8 cellular contexts compared by ENCODE assay signal in genomic region chr2:181904022-181904632, GRCh38.
DNase-seq lines count a peak whose midpoint lies in the region; ATAC-seq and TF ChIP-seq lines count a peak whose summit lies in the region.

No MANE protein-coding gene starts in this region.

- no peak overlapping the region for H2AFZ ChIP-seq in Loucy (ENCODE audit: low read length)

- no peaks in the 10 kb centered on the region for H3K9me3 ChIP-seq in Loucy (ENCODE audit: insufficient read depth, low read depth, low read length)

- H3K79me2 ChIP-seq in Loucy (ENCODE audit: insufficient read depth, low read length), result peaks cover 94% of the 10 kb centered on the region

- no peaks in the 10 kb centered on the region for H3K9me2 ChIP-seq in Loucy (replicated peaks; ENCODE audit: low read depth, low read length)

- no peak for DNase-seq in AG09319 (ENCODE audit: extremely low read depth, low read depth)
- DNase-seq in GM13977 (ENCODE audit: low spot score), result no peak
- DNase-seq in astrocyte of the hippocampus (ENCODE audit: low read depth, low spot score), result peak; percentile 70
- DNase-seq in left kidney (ENCODE audit: low read depth, low spot score), result peak; percentile 75
- DNase-seq in stimulated activated naive B cell treated with anti-CD40 and anti-IgM and Interleukin-4, amounts not matched to agents 10 μg/mL and 1 μg/mL and 100 μg/mL, for 72 hours, result no peak
- no peak for DNase-seq in hepatic stellate cell (ENCODE audit: low spot score)

- TF ChIP-seq CTCF in AG09319 (IDR thresholded peaks at IDR 0.05; ENCODE audit: low read depth, low read length) (peak; percentile 44), GM13977 (IDR thresholded peaks at IDR 0.05; ENCODE audit: extremely low read depth, insufficient read depth, missing control alignments) (peak; percentile 54), Loucy (conservative IDR thresholded peaks at IDR 0.05; ENCODE audit: low read length) (peak; percentile 87)

- in situ Hi-C loops in GM13977 (cut with MboI; ENCODE audit: low pct_unique_long_range_greater_than_20kb, low sequenced_read_pairs, unreplicated experiment), result loop anchor here (25.0 kb wide), 1 partner anchor 817 kb away; no protein-coding TSS in a partner anchor

- H3K4me1 ChIP-seq in Loucy (ENCODE audit: insufficient read depth, low read length, poor library complexity, severe bottlenecking), result peaks cover 58% of the 10 kb centered on the region

- H3K27ac Mint-ChIP-seq in stimulated activated naive B cell treated with anti-CD40 and anti-IgM and Interleukin-4, amounts not matched to agents 10 μg/mL and 1 μg/mL and 100 μg/mL, for 72 hours, result no peak overlapping the region

- peak overlapping the region; percentile 56 for H3K4me3 ChIP-seq in Loucy (ENCODE audit: low read length, poor library complexity, severe bottlenecking)

- H3K9ac ChIP-seq in Loucy (ENCODE audit: low read depth, low read length, poor library complexity, severe bottlenecking), result peak overlapping the region; percentile 4

- H3K4me1 Mint-ChIP-seq in stimulated activated naive B cell treated with anti-CD40 and anti-IgM and Interleukin-4, amounts not matched to agents 10 μg/mL and 1 μg/mL and 100 μg/mL, for 72 hours, result peaks cover 2 to 8% of the 10 kb centered on the region in 2 donors

- peaks cover 84% of the 10 kb centered on the region for H4K20me1 ChIP-seq in Loucy (ENCODE audit: insufficient read depth, low read length, poor library complexity, severe bottlenecking)

- peaks cover 33 to 36% of the 10 kb centered on the region in 2 donors for H3K36me3 Mint-ChIP-seq in stimulated activated naive B cell treated with anti-CD40 and anti-IgM and Interleukin-4, amounts not matched to agents 10 μg/mL and 1 μg/mL and 100 μg/mL, for 72 hours

- no peaks in the 10 kb centered on the region for H3K27me3 ChIP-seq in Loucy (ENCODE audit: insufficient read depth, low read length, poor library complexity, severe bottlenecking)

- H3K36me3 ChIP-seq in Loucy (ENCODE audit: insufficient read depth, low read length), result peaks cover 69% of the 10 kb centered on the region

- ATAC-seq in stimulated activated naive B cell treated with anti-CD40 and anti-IgM and Interleukin-4, amounts not matched to agents 10 μg/mL and 1 μg/mL and 100 μg/mL, for 72 hours (replicated peaks), result no peak
- ATAC-seq in GM18505 (IDR thresholded peaks at IDR 0.05; ENCODE audit: unreplicated experiment), result no peak

- TF ChIP-seq POLR2A in GM18505 (IDR thresholded peaks at IDR 0.05; ENCODE audit: borderline replicate concordance, extremely low read depth, insufficient read depth, insufficient read length), result no peak

- H3K9me3 Mint-ChIP-seq in stimulated activated naive B cell treated with anti-CD40 and anti-IgM and Interleukin-4, amounts not matched to agents 10 μg/mL and 1 μg/mL and 100 μg/mL, for 72 hours, result no peaks in the 10 kb centered on the region

- H3K4me3 Mint-ChIP-seq in stimulated activated naive B cell treated with anti-CD40 and anti-IgM and Interleukin-4, amounts not matched to agents 10 μg/mL and 1 μg/mL and 100 μg/mL, for 72 hours, result no peak overlapping the region

- peak overlapping the region; percentile 54 for H3K4me2 ChIP-seq in Loucy (ENCODE audit: low read depth, low read length, poor library complexity, severe bottlenecking)

- no peaks in the 10 kb centered on the region for H3K27me3 Mint-ChIP-seq in stimulated activated naive B cell treated with anti-CD40 and anti-IgM and Interleukin-4, amounts not matched to agents 10 μg/mL and 1 μg/mL and 100 μg/mL, for 72 hours

- H3F3A ChIP-seq in Loucy (ENCODE audit: low read depth), result no peaks in the 10 kb centered on the region

Comparison
In these comparisons a context has a peak if more than half of its experiments do, and no peak if none do; other contexts are left out.
1. DNase-seq: peak in astrocyte of the hippocampus (single experiment) and left kidney (single experiment); none in AG09319 (single experiment), GM13977 (single experiment), stimulated activated naive B cell treated with anti-CD40 and anti-IgM and Interleukin-4, amounts not matched to agents 10 μg/mL and 1 μg/mL and 100 μg/mL, for 72 hours (single experiment) and hepatic stellate cell (single experiment).
2. Peak in every context shown above with its lines, with median percentiles within 50 percentile points of each other: CTCF ChIP-seq.